10 cellular contexts compared by ENCODE assay signal in genomic region chr12:62436164-62436503, GRCh38. TPM values are rescaled to one million over a fixed set of nuclear protein-coding genes. Genes with fewer than 3 reads are reported as not detected.
DNase-seq lines count a peak whose midpoint lies in the region; ATAC-seq and TF ChIP-seq lines count a peak whose summit lies in the region.
"Had no signal": no experiment of that assay in that cellular context is flagged by ENCODE, and none has a peak within 500 bp of the region (broad histone marks: within the 10 kb centered on the region; RNA-seq: fewer than 3 reads in every experiment).

No MANE protein-coding gene starts in this region.

- no peak overlapping the region for H3K4me3 ChIP-seq in psoas muscle

- intact Hi-C loops in activated CD4-positive, alpha-beta T cell treated with anti-CD3 and anti-CD28 coated beads, Interleukin-2, amount 10 ng/mL, durations not matched to agents 24 days and 14 days (cut with micrococcal nuclease), result loop anchor here (5.0 kb wide), 1 partner anchor 376 kb away; no protein-coding TSS in a partner anchor
- intact Hi-C loops in psoas muscle (cut with DNase I), result loop anchor here (5.0 to 10.0 kb wide), 3 partner anchors 36 to 369 kb away; no protein-coding TSS in a partner anchor

- WGBS in psoas muscle, 3 donors, result 69 to 72% (median 69%) methylated on average over 12 of the region's 12 CpGs

- H3K27ac Mint-ChIP-seq in activated CD4-positive, alpha-beta T cell treated with anti-CD3 and anti-CD28 coated beads, Interleukin-2, amount 10 ng/mL, durations not matched to agents 24 days and 14 days, result no peak overlapping the region
- no peak overlapping the region for H3K27ac Mint-ChIP-seq in effector memory CD8-positive, alpha-beta T cell

- peak overlapping the region; percentile 86 for H3K4me3 Mint-ChIP-seq in activated CD4-positive, alpha-beta T cell treated with anti-CD3 and anti-CD28 coated beads, Interleukin-2, amount 10 ng/mL, durations not matched to agents 24 days and 14 days
- peak overlapping the region; percentile 83 to 89 for H3K4me3 Mint-ChIP-seq in effector memory CD8-positive, alpha-beta T cell

- H3K27me3 Mint-ChIP-seq in activated CD4-positive, alpha-beta T cell treated with anti-CD3 and anti-CD28 coated beads, Interleukin-2, amount 10 ng/mL, durations not matched to agents 24 days and 14 days, result peaks cover 41% of the 10 kb centered on the region
- peaks cover 49% of the 10 kb centered on the region in 2 donors for H3K27me3 Mint-ChIP-seq in effector memory CD8-positive, alpha-beta T cell

- H3K36me3 ChIP-seq in psoas muscle (ENCODE audit: insufficient read depth in 1 of 2, low read depth in 1 of 2), result no peaks in the 10 kb centered on the region
- H3K36me3 ChIP-seq: pancreas had no signal

- H3K27ac ChIP-seq in psoas muscle, result no peak overlapping the region
- H3K27ac ChIP-seq: pancreas had no signal

- peaks cover 0 to 25% (median 4%) of the 10 kb centered on the region in 3 donors for H3K27me3 ChIP-seq in psoas muscle (ENCODE audit: insufficient read depth in 3 of 3, low read length in 2 of 3)
- H3K27me3 ChIP-seq: pancreas had no signal

- no peak for TF ChIP-seq CTCF in psoas muscle (IDR thresholded peaks at IDR 0.05)

- H3K4me1 Mint-ChIP-seq in activated CD4-positive, alpha-beta T cell treated with anti-CD3 and anti-CD28 coated beads, Interleukin-2, amount 10 ng/mL, durations not matched to agents 24 days and 14 days, result peaks cover 13% of the 10 kb centered on the region
- H3K4me1 Mint-ChIP-seq in effector memory CD8-positive, alpha-beta T cell (ENCODE audit: low read depth in 2 of 2), result peaks cover 17 to 21% of the 10 kb centered on the region in 2 donors

- no peak for DNase-seq in activated CD4-positive, alpha-beta T cell treated with anti-CD3 and anti-CD28 coated beads, Interleukin-2, amount 10 ng/mL, durations not matched to agents 24 days and 14 days
- no peak for DNase-seq in activated CD4-positive, alpha-beta T cell treated with anti-CD3 and anti-CD28 coated beads, Interleukin-2, amount 50 U/mL, for 1 hour
- DNase-seq in effector memory CD8-positive, alpha-beta T cell, result no peak
- peak; percentile 10 to 46 for DNase-seq in psoas muscle
- no peak for DNase-seq in pons (ENCODE audit: low spot score)
- DNase-seq: GDM1 had no signal

- H3K9me3 Mint-ChIP-seq in activated CD4-positive, alpha-beta T cell treated with anti-CD3 and anti-CD28 coated beads, Interleukin-2, amount 10 ng/mL, durations not matched to agents 24 days and 14 days, result no peaks in the 10 kb centered on the region
- no peaks in the 10 kb centered on the region for H3K9me3 Mint-ChIP-seq in effector memory CD8-positive, alpha-beta T cell

- H3K36me3 Mint-ChIP-seq in activated CD4-positive, alpha-beta T cell treated with anti-CD3 and anti-CD28 coated beads, Interleukin-2, amount 10 ng/mL, durations not matched to agents 24 days and 14 days (ENCODE audit: low read depth), result no peaks in the 10 kb centered on the region
- peaks cover 8% of the 10 kb centered on the region for H3K36me3 Mint-ChIP-seq in effector memory CD8-positive, alpha-beta T cell (ENCODE audit: insufficient read depth)

- H3K9me3 ChIP-seq in psoas muscle, result peaks cover 5% of the 10 kb centered on the region
- H3K9me3 ChIP-seq: pancreas had no signal

- no peaks in the 10 kb centered on the region for H3K4me1 ChIP-seq in psoas muscle

- ATAC-seq in HG02852 (IDR thresholded peaks at IDR 0.05; ENCODE audit: unreplicated experiment) (peak; percentile 38), psoas muscle (no peak), GM21390 (IDR thresholded peaks at IDR 0.05; ENCODE audit: unreplicated experiment) (no peak), GM18909 (IDR thresholded peaks at IDR 0.05; ENCODE audit: poor library complexity, unreplicated experiment) (no peak)
- ATAC-seq in effector memory CD8-positive, alpha-beta T cell (replicated peaks), result no peak

RNA-seq across cellular contexts. Expression of gene MON2, which starts 30.5 kb away (rescaled TPM):
- total RNA-seq in activated CD4-positive, alpha-beta T cell treated with anti-CD3 and anti-CD28 coated beads, Interleukin-2, amount 10 ng/mL, durations not matched to agents 24 days and 14 days, result 32.8 and 36.4 TPM in 2 replicates
- 10 to 100 TPM; 14.5 to 18.2 (median 14.9) TPM for total RNA-seq in psoas muscle
- polyA plus RNA-seq in psoas muscle, result 1 to 10 TPM; 4.9 to 9.0 (median 5.2) TPM

Comparison
In these comparisons a context has a peak if more than half of its experiments do, and no peak if none do; other contexts are left out.
1. DNase-seq: peak in psoas muscle (2 of 2); none in activated CD4-positive, alpha-beta T cell treated with anti-CD3 and anti-CD28 coated beads, Interleukin-2, amount 10 ng/mL, durations not matched to agents 24 days and 14 days (single experiment), activated CD4-positive, alpha-beta T cell treated with anti-CD3 and anti-CD28 coated beads, Interleukin-2, amount 50 U/mL, for 1 hour (single experiment), effector memory CD8-positive, alpha-beta T cell (0 of 3) and pons (single experiment).